20 cellular contexts compared by ENCODE assay signal in the genomic region with DNA sequence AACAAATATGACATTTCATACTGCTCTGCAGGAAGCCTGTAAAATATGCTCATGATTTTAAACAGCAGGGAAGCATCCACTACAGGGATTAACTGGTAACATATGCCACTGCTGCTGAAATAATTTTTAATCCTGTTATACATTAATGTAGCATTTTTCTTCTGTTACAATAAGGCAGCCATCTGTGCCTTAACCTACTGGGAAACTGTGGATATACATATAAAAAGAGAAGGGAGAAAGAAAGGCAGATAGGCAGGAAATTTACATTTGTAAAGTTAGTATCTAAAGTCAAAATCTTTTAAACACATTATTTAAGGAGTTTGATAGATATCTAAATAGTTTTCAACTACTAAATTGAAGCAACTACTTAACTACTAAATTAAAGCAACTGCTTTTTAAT.
DNase-seq lines count a peak whose midpoint lies in the region; ATAC-seq and TF ChIP-seq lines count a peak whose summit lies in the region.
"Had no signal": no experiment of that assay in that cellular context is flagged by ENCODE, and none has a peak within 500 bp of the region (broad histone marks: within the 10 kb centered on the region; RNA-seq: fewer than 3 reads in every experiment).

No MANE protein-coding gene starts in this region.

- H3K79me2 ChIP-seq in GM23338 (replicated peaks; ENCODE audit: insufficient read depth) (no peaks in the 10 kb centered on the region), PC-3 (ENCODE audit: low read length) (no peaks in the 10 kb centered on the region)

- H3K4me3 ChIP-seq in GM23338: peak overlapping the region; percentile 14; the same call in 1 of the 2 replicates
- H3K4me3 ChIP-seq in PC-3 (ENCODE audit: low read length): no peak overlapping the region
- H3K4me3 ChIP-seq in iPS-20b (ENCODE audit: low read length): peak overlapping the region; percentile 30; the same call in 1 of the 2 replicates
- H3K4me3 ChIP-seq: A549, HAP-1 had no signal

- H3F3A ChIP-seq in GM23338 (replicated peaks; ENCODE audit: low read depth) (no peaks in the 10 kb centered on the region), PC-3 (ENCODE audit: low read length, unreplicated experiment) (no peaks in the 10 kb centered on the region)

- 0 out of 3 replicates have a peak overlapping the region, but pooled peaks have one; percentile 26 for H3K4me3 Mint-ChIP-seq in GM23338
- H3K4me3 Mint-ChIP-seq: CD4-positive, alpha-beta T cell; IgD-negative memory B cell had no signal

- no peaks in the 10 kb centered on the region for H3K27me3 Mint-ChIP-seq in GM23338 (ENCODE audit: insufficient read depth, low read depth, poor library complexity)
- H3K27me3 Mint-ChIP-seq: CD4-positive, alpha-beta T cell; IgD-negative memory B cell had no signal

- peaks cover 14% of the 10 kb centered on the region; the same call in 2 of the 3 replicates for H3K4me1 Mint-ChIP-seq in GM23338

- H3K4me2 ChIP-seq in GM23338 (peak overlapping the region; percentile 53), PC-3 (ENCODE audit: low read length) (no peak overlapping the region)
- H3K4me2 ChIP-seq: A549 had no signal

- ATAC-seq in GM23338 (no peak), PC-3 (peak; percentile 64; the same call in 1 of the 2 replicates), HG03095 (IDR thresholded peaks at IDR 0.05; ENCODE audit: unreplicated experiment) (no peak)
- ATAC-seq: A549, HepG2 had no signal

- CTCF ChIA-PET in PC-3 (lab: Charles Lee): no interaction called here

- H4K20me1 ChIP-seq in GM23338 (replicated peaks; ENCODE audit: insufficient read depth) (no peaks in the 10 kb centered on the region), PC-3 (ENCODE audit: low read length) (no peaks in the 10 kb centered on the region)

- H3K27me3 ChIP-seq in GM23338 (ENCODE audit: insufficient read depth) (no peaks in the 10 kb centered on the region), PC-3 (ENCODE audit: low read length) (no peaks in the 10 kb centered on the region), iPS-20b (ENCODE audit: insufficient read depth, low read length) (no peaks in the 10 kb centered on the region)

- H3K36me3 Mint-ChIP-seq in GM23338 (ENCODE audit: low read depth): peaks cover 23% of the 10 kb centered on the region
- H3K36me3 Mint-ChIP-seq: IgD-negative memory B cell had no signal

- H3K9me2 ChIP-seq in GM23338 (ENCODE audit: insufficient read depth): peaks cover 6% of the 10 kb centered on the region; the same call in 1 of the 2 replicates
- H3K9me2 ChIP-seq in PC-3 (replicated peaks; ENCODE audit: low read length): no peaks in the 10 kb centered on the region

- H3K9me3 ChIP-seq in PC-3 (ENCODE audit: low read length) (no peaks in the 10 kb centered on the region), iPS-20b (ENCODE audit: insufficient read depth, low read depth, low read length) (peaks cover 3% of the 10 kb centered on the region; the same call in 1 of the 2 replicates)
- H3K9me3 ChIP-seq: A549 had no signal

- H3K27ac Mint-ChIP-seq in GM23338: no peak overlapping the region
- H3K27ac Mint-ChIP-seq: CD4-positive, alpha-beta T cell; IgD-negative memory B cell had no signal

- no TSS peak for BruUV-seq in PC-3 (replicated peaks; lab: Mats Ljungman, UMichigan)

- H2AFZ ChIP-seq in GM23338: no peak overlapping the region
- H2AFZ ChIP-seq in PC-3 (ENCODE audit: low read length): no peak overlapping the region

- H3K27ac ChIP-seq in GM23338 (ENCODE audit: low read depth): 0 out of 2 replicates have a peak overlapping the region, but pooled peaks have one; percentile 73
- no peak overlapping the region for H3K27ac ChIP-seq in PC-3 (ENCODE audit: low read length)
- no peak overlapping the region for H3K27ac ChIP-seq in iPS-20b (ENCODE audit: low read length)
- H3K27ac ChIP-seq: 22Rv1, A549, C4-2B, HL-60 had no signal

- intact Hi-C loops in PC-3 (cut with micrococcal nuclease): no loop called here

- POLR2A ChIA-PET in PC-3 (lab: Charles Lee; ENCODE audit: unreplicated experiment): no interaction called here

- no peak for TF ChIP-seq CTCF in GM23338 (conservative IDR thresholded peaks at IDR 0.05; ENCODE audit: low read depth in 2 of 2)
- no peak for TF ChIP-seq CTCF in PC-3 (conservative IDR thresholded peaks at IDR 0.05; ENCODE audit: low read depth, low read length)
- TF ChIP-seq CTCF in GM20000 (IDR thresholded peaks at IDR 0.05; ENCODE audit: extremely low read depth, missing control alignments): no peak

- H3K9ac ChIP-seq in PC-3 (ENCODE audit: low read length) (no peak overlapping the region), iPS-20b (ENCODE audit: low read depth, low read length) (no peak overlapping the region)

- no peak for DNase-seq in GM23338 (ENCODE audit: low spot score)
- peak; percentile 59 to 89 for DNase-seq in NCI-H524 (lab: John Stamatoyannopoulos, UW)
- no peak for DNase-seq in PC-3
- no peak for DNase-seq in GM20000 (ENCODE audit: low spot score)
- no peak for DNase-seq in activated CD8-positive, alpha-beta memory T cell treated with anti-CD3 and anti-CD28 coated beads for 24 hours
- DNase-seq: AML-193; CD4-positive, alpha-beta T cell; DMS153; DMS79; GDM1; KBM-7 had no signal

- no peaks in the 10 kb centered on the region for H3K36me3 ChIP-seq in GM23338 (ENCODE audit: insufficient read depth)
- no peaks in the 10 kb centered on the region for H3K36me3 ChIP-seq in PC-3 (ENCODE audit: low read depth, low read length)
- H3K36me3 ChIP-seq in iPS-20b (ENCODE audit: insufficient read depth, low read depth, low read length): no peaks in the 10 kb centered on the region
- H3K36me3 ChIP-seq: HAP-1 had no signal

- H3K4me1 ChIP-seq in GM23338 (ENCODE audit: insufficient read depth) (peaks cover 10% of the 10 kb centered on the region), PC-3 (ENCODE audit: insufficient read depth, low read length) (no peaks in the 10 kb centered on the region), iPS-20b (ENCODE audit: insufficient read depth, low read length) (peaks cover 10% of the 10 kb centered on the region; the same call in 1 of the 2 replicates)
- H3K4me1 ChIP-seq: A549 had no signal

- H3K9me3 Mint-ChIP-seq in GM23338: peaks cover 27% of the 10 kb centered on the region

TF ChIP-seq in GM23338, 12 proteins besides CTCF, POLR2A, EP300 and RAD21:
- no peak for TF ChIP-seq STAT1 (IDR thresholded peaks at IDR 0.05; ENCODE audit: unreplicated experiment)
- TF ChIP-seq POLR2AphosphoS5 (IDR thresholded peaks at IDR 0.05; ENCODE audit: low read depth): no peak
- TF ChIP-seq ZNF114 (CRISPR knock-in tag; IDR thresholded peaks at IDR 0.05): no peak
- no peak for TF ChIP-seq CREB1 (CRISPR knock-in tag; IDR thresholded peaks at IDR 0.05; ENCODE audit: low read depth)
- no peak for TF ChIP-seq NANOG (IDR thresholded peaks at IDR 0.05; ENCODE audit: borderline replicate concordance)
- no peak for TF ChIP-seq JUNB (IDR thresholded peaks at IDR 0.05; ENCODE audit: unreplicated experiment)

Comparison
In these comparisons a context has a peak if more than half of its experiments do, and no peak if none do; other contexts are left out.
1. DNase-seq: peak in NCI-H524 (2 of 2); none in GM23338 (single experiment), PC-3 (single experiment), GM20000 (single experiment) and activated CD8-positive, alpha-beta memory T cell treated with anti-CD3 and anti-CD28 coated beads for 24 hours (single experiment).